ENCODE assay signal across 1 cellular context in genomic region chr3:158644345-158644908, GRCh38.
TF ChIP-seq lines count a peak whose summit lies in the region.

GFM1 (plus strand) TSS chr3:158644527; CDS start chr3:158644635, 108 bp downstream.

TF ChIP-seq in WTC11, 78 proteins besides CTCF, POLR2A, EP300 and RAD21 (continued from another document):
- TF ChIP-seq, protein P1, sequence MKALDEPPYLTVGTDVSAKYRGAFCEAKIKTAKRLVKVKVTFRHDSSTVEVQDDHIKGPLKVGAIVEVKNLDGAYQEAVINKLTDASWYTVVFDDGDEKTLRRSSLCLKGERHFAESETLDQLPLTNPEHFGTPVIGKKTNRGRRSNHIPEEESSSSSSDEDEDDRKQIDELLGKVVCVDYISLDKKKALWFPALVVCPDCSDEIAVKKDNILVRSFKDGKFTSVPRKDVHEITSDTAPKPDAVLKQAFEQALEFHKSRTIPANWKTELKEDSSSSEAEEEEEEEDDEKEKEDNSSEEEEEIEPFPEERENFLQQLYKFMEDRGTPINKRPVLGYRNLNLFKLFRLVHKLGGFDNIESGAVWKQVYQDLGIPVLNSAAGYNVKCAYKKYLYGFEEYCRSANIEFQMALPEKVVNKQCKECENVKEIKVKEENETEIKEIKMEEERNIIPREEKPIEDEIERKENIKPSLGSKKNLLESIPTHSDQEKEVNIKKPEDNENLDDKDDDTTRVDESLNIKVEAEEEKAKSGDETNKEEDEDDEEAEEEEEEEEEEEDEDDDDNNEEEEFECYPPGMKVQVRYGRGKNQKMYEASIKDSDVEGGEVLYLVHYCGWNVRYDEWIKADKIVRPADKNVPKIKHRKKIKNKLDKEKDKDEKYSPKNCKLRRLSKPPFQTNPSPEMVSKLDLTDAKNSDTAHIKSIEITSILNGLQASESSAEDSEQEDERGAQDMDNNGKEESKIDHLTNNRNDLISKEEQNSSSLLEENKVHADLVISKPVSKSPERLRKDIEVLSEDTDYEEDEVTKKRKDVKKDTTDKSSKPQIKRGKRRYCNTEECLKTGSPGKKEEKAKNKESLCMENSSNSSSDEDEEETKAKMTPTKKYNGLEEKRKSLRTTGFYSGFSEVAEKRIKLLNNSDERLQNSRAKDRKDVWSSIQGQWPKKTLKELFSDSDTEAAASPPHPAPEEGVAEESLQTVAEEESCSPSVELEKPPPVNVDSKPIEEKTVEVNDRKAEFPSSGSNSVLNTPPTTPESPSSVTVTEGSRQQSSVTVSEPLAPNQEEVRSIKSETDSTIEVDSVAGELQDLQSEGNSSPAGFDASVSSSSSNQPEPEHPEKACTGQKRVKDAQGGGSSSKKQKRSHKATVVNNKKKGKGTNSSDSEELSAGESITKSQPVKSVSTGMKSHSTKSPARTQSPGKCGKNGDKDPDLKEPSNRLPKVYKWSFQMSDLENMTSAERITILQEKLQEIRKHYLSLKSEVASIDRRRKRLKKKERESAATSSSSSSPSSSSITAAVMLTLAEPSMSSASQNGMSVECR (CRISPR knock-in tag; IDR thresholded peaks at IDR 0.05; ENCODE audit: borderline replicate concordance), result peak; percentile 78; the same call in 1 of the 2 replicates
- peak; percentile 50; the same call in 1 of the 2 replicates for TF ChIP-seq MYBL2 (CRISPR knock-in tag; IDR thresholded peaks at IDR 0.05)
- TF ChIP-seq GABPB1 (CRISPR knock-in tag; IDR thresholded peaks at IDR 0.05), result peak; percentile 93
- TF ChIP-seq CREB1 (CRISPR knock-in tag; IDR thresholded peaks at IDR 0.05), result peak; percentile 74; the same call in 1 of the 2 replicates
- peak; percentile 50; the same call in 1 of the 2 replicates for TF ChIP-seq FOXP1 (CRISPR knock-in tag; IDR thresholded peaks at IDR 0.05; ENCODE audit: borderline replicate concordance)
- no peak for TF ChIP-seq ATF3 (CRISPR knock-in tag; conservative IDR thresholded peaks at IDR 0.05)
- TF ChIP-seq ZNF219 (CRISPR knock-in tag; IDR thresholded peaks at IDR 0.05; ENCODE audit: borderline replicate concordance), result no peak
- TF ChIP-seq, protein P2, sequence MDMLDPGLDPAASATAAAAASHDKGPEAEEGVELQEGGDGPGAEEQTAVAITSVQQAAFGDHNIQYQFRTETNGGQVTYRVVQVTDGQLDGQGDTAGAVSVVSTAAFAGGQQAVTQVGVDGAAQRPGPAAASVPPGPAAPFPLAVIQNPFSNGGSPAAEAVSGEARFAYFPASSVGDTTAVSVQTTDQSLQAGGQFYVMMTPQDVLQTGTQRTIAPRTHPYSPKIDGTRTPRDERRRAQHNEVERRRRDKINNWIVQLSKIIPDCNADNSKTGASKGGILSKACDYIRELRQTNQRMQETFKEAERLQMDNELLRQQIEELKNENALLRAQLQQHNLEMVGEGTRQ (CRISPR knock-in tag; IDR thresholded peaks at IDR 0.05), result peak; percentile 65
- TF ChIP-seq HMGA2 (CRISPR knock-in tag; IDR thresholded peaks at IDR 0.05), result no peak
- TF ChIP-seq ZBTB21 (CRISPR knock-in tag; IDR thresholded peaks at IDR 0.05; ENCODE audit: borderline replicate concordance), result peak; percentile 77; the same call in 1 of the 2 replicates
- TF ChIP-seq GTF2I (CRISPR knock-in tag; conservative IDR thresholded peaks at IDR 0.05), result no peak
- TF ChIP-seq SOX15 (CRISPR knock-in tag; IDR thresholded peaks at IDR 0.05), result no peak
- no peak for TF ChIP-seq PRDM15 (CRISPR knock-in tag; IDR thresholded peaks at IDR 0.05)
- 0 out of 2 replicates have a peak, but pooled peaks have one; percentile 33 for TF ChIP-seq SMAD3 (CRISPR knock-in tag; IDR thresholded peaks at IDR 0.05; ENCODE audit: borderline replicate concordance)
- peak; percentile 54; the same call in 1 of the 2 replicates for TF ChIP-seq NFE2L1 (CRISPR knock-in tag; IDR thresholded peaks at IDR 0.05)
- peak; percentile 76; the same call in 1 of the 2 replicates for TF ChIP-seq SP1 (CRISPR knock-in tag; conservative IDR thresholded peaks at IDR 0.05)
- peak; percentile 85; the same call in 1 of the 2 replicates for TF ChIP-seq AFF4 (CRISPR knock-in tag; IDR thresholded peaks at IDR 0.05; ENCODE audit: borderline replicate concordance)
- no peak for TF ChIP-seq JUN (CRISPR knock-in tag; IDR thresholded peaks at IDR 0.05)
- TF ChIP-seq HMGXB4 (CRISPR knock-in tag; IDR thresholded peaks at IDR 0.05), result 0 out of 2 replicates have a peak, but pooled peaks have one; percentile 62
- no peak for TF ChIP-seq NFATC4 (CRISPR knock-in tag; IDR thresholded peaks at IDR 0.05)
- no peak for TF ChIP-seq E2F4 (CRISPR knock-in tag; IDR thresholded peaks at IDR 0.05; ENCODE audit: borderline replicate concordance, low read depth)
